7 cellular contexts compared by ENCODE assay signal in the genomic region with DNA sequence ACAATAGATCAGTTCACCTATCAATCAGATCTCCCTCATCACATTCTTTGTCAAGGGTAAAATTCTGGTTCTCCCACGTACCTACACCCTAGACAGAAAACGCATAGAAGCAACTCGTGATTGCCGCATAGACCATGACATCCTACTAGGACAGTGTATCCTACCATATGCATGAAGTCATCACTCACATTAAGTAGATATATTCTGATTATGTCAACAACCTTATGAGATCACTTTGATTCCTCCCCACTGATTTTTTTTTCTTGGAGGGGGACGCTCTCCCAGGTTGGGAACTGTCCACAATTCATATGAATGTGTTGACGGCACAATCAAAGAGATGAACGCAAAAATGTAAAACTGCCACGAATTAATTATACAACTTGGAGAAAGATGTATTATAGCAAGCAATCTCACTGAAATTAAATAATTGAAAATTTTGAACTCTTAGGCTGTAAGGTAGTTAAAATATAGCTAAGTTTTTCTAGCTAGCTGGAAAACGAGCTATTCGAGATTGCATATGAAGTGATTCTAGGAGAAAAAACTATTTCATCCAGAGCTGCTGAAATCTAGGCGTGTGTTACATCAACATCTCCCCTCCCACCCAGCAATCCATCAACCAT.
A peak's percentile ranks its signal among the peaks of the same experiment; 100 is the strongest.
DNase-seq lines count a peak whose midpoint lies in the region; ATAC-seq and TF ChIP-seq lines count a peak whose summit lies in the region.

No MANE protein-coding gene starts in this region.

- no peaks in the 10 kb centered on the region for H3K36me3 Mint-ChIP-seq in activated T-helper 17 cell treated with anti-CD3 and anti-CD28 coated beads, Interleukin-2, amount 50 U/mL, for 72 hours (ENCODE audit: low read depth)
- H3K36me3 Mint-ChIP-seq in glutamatergic neuron (ENCODE audit: unreplicated experiment): no peaks in the 10 kb centered on the region

- peaks cover 10% of the 10 kb centered on the region for H3K27me3 Mint-ChIP-seq in activated T-helper 17 cell treated with anti-CD3 and anti-CD28 coated beads, Interleukin-2, amount 50 U/mL, for 72 hours
- H3K27me3 Mint-ChIP-seq in glutamatergic neuron (ENCODE audit: unreplicated experiment): peaks cover 4% of the 10 kb centered on the region

- peaks cover 5% of the 10 kb centered on the region for H3K4me1 Mint-ChIP-seq in activated T-helper 17 cell treated with anti-CD3 and anti-CD28 coated beads, Interleukin-2, amount 50 U/mL, for 72 hours
- H3K4me1 Mint-ChIP-seq in glutamatergic neuron (ENCODE audit: low read depth, unreplicated experiment): peaks cover 3% of the 10 kb centered on the region

- H3K9me3 Mint-ChIP-seq in activated T-helper 17 cell treated with anti-CD3 and anti-CD28 coated beads, Interleukin-2, amount 50 U/mL, for 72 hours: no peaks in the 10 kb centered on the region
- H3K9me3 Mint-ChIP-seq in glutamatergic neuron (ENCODE audit: unreplicated experiment): peaks cover 11% of the 10 kb centered on the region

- H3K27ac Mint-ChIP-seq in activated T-helper 17 cell treated with anti-CD3 and anti-CD28 coated beads, Interleukin-2, amount 50 U/mL, for 72 hours: no peak overlapping the region
- peak overlapping the region; percentile 36 for H3K27ac Mint-ChIP-seq in glutamatergic neuron (ENCODE audit: unreplicated experiment)

- DNase-seq in HFF-Myc (ENCODE audit: extremely low read depth, low read depth) (no peak), glutamatergic neuron (no peak), skeletal muscle cell (ENCODE audit: low read depth) (no peak), HUDEP-2 (lab: John Stamatoyannopoulos, UW; ENCODE audit: unreplicated experiment in 76 of 76) (no peak), SK-N-DZ (ENCODE audit: low spot score) (no peak)

- H3K4me3 ChIP-seq in HFF-Myc (replicated peaks; ENCODE audit: low read depth, low read length) (peak overlapping the region; percentile 64), skeletal muscle cell (ENCODE audit: low read depth, low read length) (peak overlapping the region; percentile 55)

- TF ChIP-seq CTCF in HFF-Myc (IDR thresholded peaks at IDR 0.05; ENCODE audit: low read depth, low read length, missing control alignments) (no peak), glutamatergic neuron (IDR thresholded peaks at IDR 0.05; ENCODE audit: partially characterized antibody, unreplicated experiment) (no peak)

- ATAC-seq in activated T-helper 17 cell treated with anti-CD3 and anti-CD28 coated beads, Interleukin-2, amount 50 U/mL, for 72 hours (replicated peaks): no peak
- ATAC-seq in HG02798 (IDR thresholded peaks at IDR 0.05; ENCODE audit: poor library complexity, unreplicated experiment): no peak

- peak overlapping the region; percentile 71 for H3K4me3 Mint-ChIP-seq in activated T-helper 17 cell treated with anti-CD3 and anti-CD28 coated beads, Interleukin-2, amount 50 U/mL, for 72 hours
- H3K4me3 Mint-ChIP-seq in glutamatergic neuron (ENCODE audit: unreplicated experiment): peak overlapping the region; percentile 92
